ENCODE assay signal across 18 cellular contexts in the genomic region with DNA sequence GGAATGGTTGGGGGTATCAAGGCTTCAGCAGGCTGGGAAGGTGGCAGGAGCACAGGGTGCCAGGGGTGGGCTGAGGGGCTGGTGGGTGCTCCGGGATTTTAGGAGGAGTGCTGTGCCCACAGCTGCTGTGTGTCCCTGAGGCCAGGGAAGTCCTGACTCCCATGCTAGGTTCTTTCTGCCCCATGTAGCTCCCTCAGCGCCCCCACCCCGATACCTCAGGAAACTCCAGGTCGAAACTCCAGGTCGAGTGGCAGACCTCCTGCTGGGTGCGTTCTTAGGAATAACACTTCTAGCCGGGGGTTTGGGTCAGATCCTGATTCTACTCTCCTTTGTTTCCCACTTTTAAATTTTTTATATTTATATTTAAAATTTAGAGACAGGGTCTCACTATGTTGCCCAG. TPM values are rescaled to one million over a fixed set of nuclear protein-coding genes. Genes with fewer than 3 reads are reported as not detected.
DNase-seq lines count a peak whose midpoint lies in the region; ATAC-seq and TF ChIP-seq lines count a peak whose summit lies in the region.
"Had no signal": no experiment of that assay in that cellular context is flagged by ENCODE, and none has a peak within 500 bp of the region (broad histone marks: within the 10 kb centered on the region; RNA-seq: fewer than 3 reads in every experiment).

No MANE protein-coding gene starts in this region.

- H3K9me3 ChIP-seq in Caco-2: no peaks in the 10 kb centered on the region
- no peaks in the 10 kb centered on the region for H3K9me3 ChIP-seq in osteoblast (ENCODE audit: low read depth, low read length)

- no peaks in the 10 kb centered on the region for H3K9me3 Mint-ChIP-seq in Caco-2 (ENCODE audit: unreplicated experiment)
- H3K9me3 Mint-ChIP-seq in activated T-helper 17 cell treated with anti-CD3 and anti-CD28 coated beads, Interleukin-2, amount 50 U/mL, for 72 hours: no peaks in the 10 kb centered on the region
- H3K9me3 Mint-ChIP-seq: stimulated activated naive CD8-positive, alpha-beta T cell treated with anti-CD3 and anti-CD28 coated beads, Interleukin-15, Interleukin-2, amounts not matched to agents 100 ng/mL and 50 ng/mL, for 24 hours had no signal

- CTCF ChIA-PET in Caco-2 (lab: Charles Lee): no interaction called here

- DNase-seq in Caco-2 (no peak), iPS-NIHi7 (ENCODE audit: extremely low spot score) (peak; percentile 11), osteoblast (ENCODE audit: insufficient read length, low spot score, missing footprints) (no peak), G401 (ENCODE audit: low spot score) (no peak), NCI-H526 (lab: John Stamatoyannopoulos, UW) (no peak)
- DNase-seq: activated gamma-delta T cell; COR-L47; KBM-7; NCI-H1048; NCI-H2171; NCI-H82; stimulated activated CD4-positive, alpha-beta T cell treated with anti-CD3 and anti-CD28 coated beads, Interleukin-12 subunit alpha, Interleukin-12 subunit beta, amount 100 ng/mL, for 4 hours; T-helper 1 cell had no signal

- peaks cover 35% of the 10 kb centered on the region for H3K36me3 Mint-ChIP-seq in Caco-2 (ENCODE audit: insufficient read depth, unreplicated experiment)
- H3K36me3 Mint-ChIP-seq in activated T-helper 17 cell treated with anti-CD3 and anti-CD28 coated beads, Interleukin-2, amount 50 U/mL, for 72 hours (ENCODE audit: low read depth): peaks cover 15% of the 10 kb centered on the region

- intact Hi-C loops in Caco-2 (cut with micrococcal nuclease; ENCODE audit: unreplicated experiment): no loop called here

- H2AFZ ChIP-seq in osteoblast (ENCODE audit: low read length): no peak overlapping the region

- no peak for ATAC-seq in activated T-helper 17 cell treated with anti-CD3 and anti-CD28 coated beads, Interleukin-2, amount 50 U/mL, for 72 hours (replicated peaks)
- ATAC-seq in SK-N-SH treated with all-trans-retinoic acid at 6 μM for 48 hours (no peak), HG02884 (IDR thresholded peaks at IDR 0.05; ENCODE audit: unreplicated experiment) (no peak)

- no peak overlapping the region for H3K4me3 Mint-ChIP-seq in Caco-2 (ENCODE audit: unreplicated experiment)
- H3K4me3 Mint-ChIP-seq in activated T-helper 17 cell treated with anti-CD3 and anti-CD28 coated beads, Interleukin-2, amount 50 U/mL, for 72 hours: no peak overlapping the region
- H3K4me3 Mint-ChIP-seq: stimulated activated naive CD8-positive, alpha-beta T cell treated with anti-CD3 and anti-CD28 coated beads, Interleukin-15, Interleukin-2, amounts not matched to agents 100 ng/mL and 50 ng/mL, for 24 hours had no signal

- BruUV-seq in Caco-2 (replicated peaks; lab: Mats Ljungman, UMichigan): no TSS peak

- POLR2A ChIA-PET in Caco-2 (lab: Charles Lee): no interaction called here

- H3K36me3 ChIP-seq in Caco-2 (ENCODE audit: control insufficient read depth, insufficient read depth, low read length) (no peaks in the 10 kb centered on the region), osteoblast (ENCODE audit: insufficient read depth, low read length) (peaks cover 8% of the 10 kb centered on the region)

- H3K4me2 ChIP-seq in osteoblast (ENCODE audit: insufficient read depth, low read length): peak overlapping the region; percentile 47

- H3K4me3 ChIP-seq in Caco-2 (ENCODE audit: low read depth, low read length) (no peak overlapping the region), osteoblast (ENCODE audit: insufficient read depth, low read length) (no peak overlapping the region)

- H3K79me2 ChIP-seq in osteoblast (ENCODE audit: insufficient read depth, low read length): peaks cover 88% of the 10 kb centered on the region

- H3K27ac ChIP-seq in osteoblast (ENCODE audit: low read depth, low read length): peak overlapping the region; percentile 67
- H3K27ac ChIP-seq: VCaP had no signal

- in situ Hi-C loops in G401 (cut with HindIII; ENCODE audit: low sequenced_read_pairs): no loop called here

- peaks cover 14% of the 10 kb centered on the region for H3K4me1 Mint-ChIP-seq in Caco-2 (ENCODE audit: low read depth, unreplicated experiment)
- peaks cover 14% of the 10 kb centered on the region for H3K4me1 Mint-ChIP-seq in activated T-helper 17 cell treated with anti-CD3 and anti-CD28 coated beads, Interleukin-2, amount 50 U/mL, for 72 hours

- H3K4me1 ChIP-seq in Caco-2: peaks cover 15% of the 10 kb centered on the region
- peaks cover 17% of the 10 kb centered on the region for H3K4me1 ChIP-seq in osteoblast (ENCODE audit: insufficient read depth, low read length)

- peak overlapping the region; percentile 32 for H3K27ac Mint-ChIP-seq in Caco-2 (ENCODE audit: unreplicated experiment)
- peak overlapping the region; percentile 10 for H3K27ac Mint-ChIP-seq in activated T-helper 17 cell treated with anti-CD3 and anti-CD28 coated beads, Interleukin-2, amount 50 U/mL, for 72 hours
- H3K27ac Mint-ChIP-seq: stimulated activated naive CD8-positive, alpha-beta T cell treated with anti-CD3 and anti-CD28 coated beads, Interleukin-15, Interleukin-2, amounts not matched to agents 100 ng/mL and 50 ng/mL, for 24 hours had no signal

- peaks cover 66% of the 10 kb centered on the region for H4K20me1 ChIP-seq in osteoblast (ENCODE audit: insufficient read depth, low read length)

- TF ChIP-seq CTCF in Caco-2 (IDR thresholded peaks at IDR 0.05; ENCODE audit: insufficient read depth in 1 of 2, low read depth in 1 of 2, low read length in 1 of 2, severe bottlenecking in 1 of 2, unreplicated experiment in 1 of 2) (no peak), osteoblast (IDR thresholded peaks at IDR 0.05; ENCODE audit: extremely low read depth, low read depth, low read length) (no peak)

- no peaks in the 10 kb centered on the region for H3K27me3 Mint-ChIP-seq in Caco-2 (ENCODE audit: insufficient read depth, unreplicated experiment)
- H3K27me3 Mint-ChIP-seq in activated T-helper 17 cell treated with anti-CD3 and anti-CD28 coated beads, Interleukin-2, amount 50 U/mL, for 72 hours: no peaks in the 10 kb centered on the region
- H3K27me3 Mint-ChIP-seq: stimulated activated naive CD8-positive, alpha-beta T cell treated with anti-CD3 and anti-CD28 coated beads, Interleukin-15, Interleukin-2, amounts not matched to agents 100 ng/mL and 50 ng/mL, for 24 hours had no signal

- H3K27me3 ChIP-seq in Caco-2 (replicated peaks; ENCODE audit: control insufficient read depth, insufficient read depth, low read length) (no peaks in the 10 kb centered on the region), osteoblast (ENCODE audit: insufficient read depth, low read length) (no peaks in the 10 kb centered on the region)

TF ChIP-seq in SK-N-SH treated with all-trans-retinoic acid at 6 μM for 48 hours, 23 proteins besides CTCF, POLR2A, EP300 and RAD21 (continues in another document):
- TF ChIP-seq BACH2 (CRISPR knock-in tag; IDR thresholded peaks at IDR 0.05; ENCODE audit: borderline replicate concordance): no peak
- no peak for TF ChIP-seq ESRRG (CRISPR knock-in tag; IDR thresholded peaks at IDR 0.05)
- no peak for TF ChIP-seq TOX (CRISPR knock-in tag; IDR thresholded peaks at IDR 0.05; ENCODE audit: borderline replicate concordance)
- TF ChIP-seq ZFP30 (CRISPR knock-in tag; IDR thresholded peaks at IDR 0.05): no peak
- no peak for TF ChIP-seq RARB (CRISPR knock-in tag; IDR thresholded peaks at IDR 0.05)
- no peak for TF ChIP-seq ZC3H10 (CRISPR knock-in tag; IDR thresholded peaks at IDR 0.05)
- TF ChIP-seq OSR1 (CRISPR knock-in tag; IDR thresholded peaks at IDR 0.05): no peak
- TF ChIP-seq, protein P1, sequence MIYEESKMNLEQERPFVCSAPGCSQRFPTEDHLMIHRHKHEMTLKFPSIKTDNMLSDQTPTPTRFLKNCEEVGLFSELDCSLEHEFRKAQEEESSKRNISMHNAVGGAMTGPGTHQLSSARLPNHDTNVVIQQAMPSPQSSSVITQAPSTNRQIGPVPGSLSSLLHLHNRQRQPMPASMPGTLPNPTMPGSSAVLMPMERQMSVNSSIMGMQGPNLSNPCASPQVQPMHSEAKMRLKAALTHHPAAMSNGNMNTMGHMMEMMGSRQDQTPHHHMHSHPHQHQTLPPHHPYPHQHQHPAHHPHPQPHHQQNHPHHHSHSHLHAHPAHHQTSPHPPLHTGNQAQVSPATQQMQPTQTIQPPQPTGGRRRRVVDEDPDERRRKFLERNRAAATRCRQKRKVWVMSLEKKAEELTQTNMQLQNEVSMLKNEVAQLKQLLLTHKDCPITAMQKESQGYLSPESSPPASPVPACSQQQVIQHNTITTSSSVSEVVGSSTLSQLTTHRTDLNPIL (CRISPR knock-in tag; IDR thresholded peaks at IDR 0.05; ENCODE audit: low read depth): no peak
- TF ChIP-seq CSDC2 (CRISPR knock-in tag; IDR thresholded peaks at IDR 0.05): no peak
- TF ChIP-seq, protein P2, sequence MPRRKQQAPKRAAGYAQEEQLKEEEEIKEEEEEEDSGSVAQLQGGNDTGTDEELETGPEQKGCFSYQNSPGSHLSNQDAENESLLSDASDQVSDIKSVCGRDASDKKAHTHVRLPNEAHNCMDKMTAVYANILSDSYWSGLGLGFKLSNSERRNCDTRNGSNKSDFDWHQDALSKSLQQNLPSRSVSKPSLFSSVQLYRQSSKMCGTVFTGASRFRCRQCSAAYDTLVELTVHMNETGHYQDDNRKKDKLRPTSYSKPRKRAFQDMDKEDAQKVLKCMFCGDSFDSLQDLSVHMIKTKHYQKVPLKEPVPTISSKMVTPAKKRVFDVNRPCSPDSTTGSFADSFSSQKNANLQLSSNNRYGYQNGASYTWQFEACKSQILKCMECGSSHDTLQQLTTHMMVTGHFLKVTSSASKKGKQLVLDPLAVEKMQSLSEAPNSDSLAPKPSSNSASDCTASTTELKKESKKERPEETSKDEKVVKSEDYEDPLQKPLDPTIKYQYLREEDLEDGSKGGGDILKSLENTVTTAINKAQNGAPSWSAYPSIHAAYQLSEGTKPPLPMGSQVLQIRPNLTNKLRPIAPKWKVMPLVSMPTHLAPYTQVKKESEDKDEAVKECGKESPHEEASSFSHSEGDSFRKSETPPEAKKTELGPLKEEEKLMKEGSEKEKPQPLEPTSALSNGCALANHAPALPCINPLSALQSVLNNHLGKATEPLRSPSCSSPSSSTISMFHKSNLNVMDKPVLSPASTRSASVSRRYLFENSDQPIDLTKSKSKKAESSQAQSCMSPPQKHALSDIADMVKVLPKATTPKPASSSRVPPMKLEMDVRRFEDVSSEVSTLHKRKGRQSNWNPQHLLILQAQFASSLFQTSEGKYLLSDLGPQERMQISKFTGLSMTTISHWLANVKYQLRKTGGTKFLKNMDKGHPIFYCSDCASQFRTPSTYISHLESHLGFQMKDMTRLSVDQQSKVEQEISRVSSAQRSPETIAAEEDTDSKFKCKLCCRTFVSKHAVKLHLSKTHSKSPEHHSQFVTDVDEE (CRISPR knock-in tag; IDR thresholded peaks at IDR 0.05): no peak
- TF ChIP-seq SNAI2 (CRISPR knock-in tag; IDR thresholded peaks at IDR 0.05): no peak
- TF ChIP-seq PPARA (CRISPR knock-in tag; IDR thresholded peaks at IDR 0.05; ENCODE audit: borderline replicate concordance): no peak

RNA-seq across cellular contexts. Expression of a gene that starts 8.3 kb away (rescaled TPM):
- total RNA-seq in Caco-2 (2022) (122 and 130 TPM in 2 replicates), osteoblast (48.0 and 50.7 TPM in 2 replicates)
- 10 to 100 TPM; 69.1 to 76.2 TPM for total RNA-seq in activated T-helper 17 cell treated with anti-CD3 and anti-CD28 coated beads, Interleukin-2, amount 50 U/mL, for 72 hours
- total RNA-seq in G401 (2014; rRNA removed; shearing (Covaris generic)): 47.5 and 57.1 TPM in 2 replicates

RNA-seq across cellular contexts. Expression of a gene that starts 23.3 kb away (rescaled TPM):
- 166 and 180 TPM in 2 replicates for total RNA-seq in Caco-2 (2022)
- total RNA-seq in activated T-helper 17 cell treated with anti-CD3 and anti-CD28 coated beads, Interleukin-2, amount 50 U/mL, for 72 hours: 10 to 100 TPM; 71.9 to 72.6 TPM
- total RNA-seq in osteoblast: 43.9 and 48.9 TPM in 2 replicates
- 64.2 and 83.4 TPM in 2 replicates for total RNA-seq in G401 (2014; rRNA removed; shearing (Covaris generic))
